1 cellular context compared by ENCODE assay signal in the genomic region with DNA sequence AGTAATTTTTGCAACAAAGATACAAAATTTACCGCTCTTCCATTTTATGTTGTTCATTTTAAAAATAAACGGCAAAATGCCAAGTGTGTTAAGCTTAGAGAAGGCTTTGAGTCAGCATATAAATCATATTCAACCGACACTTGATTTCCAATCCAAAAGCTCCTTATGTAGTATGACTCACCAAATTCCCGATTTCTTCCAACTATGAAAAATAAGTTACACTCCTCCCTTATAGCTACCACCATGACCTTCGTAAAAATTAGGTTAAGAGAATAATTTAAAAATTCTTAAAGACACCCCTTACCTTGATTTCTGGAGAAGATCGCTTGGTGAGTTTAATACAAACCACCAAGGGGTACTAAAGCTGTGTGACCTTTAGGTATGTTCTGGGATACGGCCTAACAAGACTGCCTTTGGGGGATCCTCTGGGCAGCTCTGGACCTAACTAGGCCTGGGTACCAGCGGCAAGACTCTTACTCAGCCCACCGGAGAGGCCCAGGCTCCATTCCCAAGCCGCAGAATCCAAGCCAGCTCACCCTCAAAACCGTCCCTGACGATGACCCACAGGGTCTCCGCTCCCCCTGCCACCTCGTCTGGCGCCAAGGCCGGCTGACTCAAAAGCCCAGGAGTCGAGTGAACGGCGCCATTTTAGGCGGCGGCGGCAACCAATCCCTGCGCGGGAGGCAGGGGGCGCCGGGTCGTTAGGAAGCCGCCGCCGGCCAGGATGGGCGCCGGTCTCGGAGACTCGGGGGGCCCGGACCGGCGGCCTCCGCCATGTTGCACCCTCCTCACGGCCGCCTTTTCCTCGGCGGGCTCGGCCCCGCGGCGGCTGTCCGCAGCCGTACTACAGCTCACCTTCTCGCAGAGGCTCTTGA.
TF ChIP-seq lines count a peak whose summit lies in the region.

No MANE protein-coding gene starts in this region.

TF ChIP-seq in HEK293, 187 proteins besides CTCF, POLR2A, EP300 and RAD21 (continued from another document):
- TF ChIP-seq, protein P1, sequence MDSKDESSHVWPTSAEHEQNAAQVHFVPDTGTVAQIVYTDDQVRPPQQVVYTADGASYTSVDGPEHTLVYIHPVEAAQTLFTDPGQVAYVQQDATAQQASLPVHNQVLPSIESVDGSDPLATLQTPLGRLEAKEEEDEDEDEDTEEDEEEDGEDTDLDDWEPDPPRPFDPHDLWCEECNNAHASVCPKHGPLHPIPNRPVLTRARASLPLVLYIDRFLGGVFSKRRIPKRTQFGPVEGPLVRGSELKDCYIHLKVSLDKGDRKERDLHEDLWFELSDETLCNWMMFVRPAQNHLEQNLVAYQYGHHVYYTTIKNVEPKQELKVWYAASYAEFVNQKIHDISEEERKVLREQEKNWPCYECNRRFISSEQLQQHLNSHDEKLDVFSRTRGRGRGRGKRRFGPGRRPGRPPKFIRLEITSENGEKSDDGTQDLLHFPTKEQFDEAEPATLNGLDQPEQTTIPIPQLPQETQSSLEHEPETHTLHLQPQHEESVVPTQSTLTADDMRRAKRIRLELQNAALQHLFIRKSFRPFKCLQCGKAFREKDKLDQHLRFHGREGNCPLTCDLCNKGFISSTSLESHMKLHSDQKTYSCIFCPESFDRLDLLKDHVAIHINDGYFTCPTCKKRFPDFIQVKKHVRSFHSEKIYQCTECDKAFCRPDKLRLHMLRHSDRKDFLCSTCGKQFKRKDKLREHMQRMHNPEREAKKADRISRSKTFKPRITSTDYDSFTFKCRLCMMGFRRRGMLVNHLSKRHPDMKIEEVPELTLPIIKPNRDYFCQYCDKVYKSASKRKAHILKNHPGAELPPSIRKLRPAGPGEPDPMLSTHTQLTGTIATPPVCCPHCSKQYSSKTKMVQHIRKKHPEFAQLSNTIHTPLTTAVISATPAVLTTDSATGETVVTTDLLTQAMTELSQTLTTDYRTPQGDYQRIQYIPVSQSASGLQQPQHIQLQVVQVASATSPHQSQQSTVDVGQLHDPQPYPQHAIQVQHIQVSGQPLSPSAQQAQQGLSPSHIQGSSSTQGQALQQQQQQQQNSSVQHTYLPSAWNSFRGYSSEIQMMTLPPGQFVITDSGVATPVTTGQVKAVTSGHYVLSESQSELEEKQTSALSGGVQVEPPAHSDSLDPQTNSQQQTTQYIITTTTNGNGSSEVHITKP (tag by site-specific recombination; IDR thresholded peaks at IDR 0.05): peak; percentile 85
- peak; percentile 29; the same call in 1 of the 2 replicates for TF ChIP-seq ZEB2 (tag by site-specific recombination; IDR thresholded peaks at IDR 0.05)
- TF ChIP-seq IKZF3 (tag by site-specific recombination; IDR thresholded peaks at IDR 0.05): peak; percentile 52; the same call in 1 of the 2 replicates
- TF ChIP-seq, protein P2, sequence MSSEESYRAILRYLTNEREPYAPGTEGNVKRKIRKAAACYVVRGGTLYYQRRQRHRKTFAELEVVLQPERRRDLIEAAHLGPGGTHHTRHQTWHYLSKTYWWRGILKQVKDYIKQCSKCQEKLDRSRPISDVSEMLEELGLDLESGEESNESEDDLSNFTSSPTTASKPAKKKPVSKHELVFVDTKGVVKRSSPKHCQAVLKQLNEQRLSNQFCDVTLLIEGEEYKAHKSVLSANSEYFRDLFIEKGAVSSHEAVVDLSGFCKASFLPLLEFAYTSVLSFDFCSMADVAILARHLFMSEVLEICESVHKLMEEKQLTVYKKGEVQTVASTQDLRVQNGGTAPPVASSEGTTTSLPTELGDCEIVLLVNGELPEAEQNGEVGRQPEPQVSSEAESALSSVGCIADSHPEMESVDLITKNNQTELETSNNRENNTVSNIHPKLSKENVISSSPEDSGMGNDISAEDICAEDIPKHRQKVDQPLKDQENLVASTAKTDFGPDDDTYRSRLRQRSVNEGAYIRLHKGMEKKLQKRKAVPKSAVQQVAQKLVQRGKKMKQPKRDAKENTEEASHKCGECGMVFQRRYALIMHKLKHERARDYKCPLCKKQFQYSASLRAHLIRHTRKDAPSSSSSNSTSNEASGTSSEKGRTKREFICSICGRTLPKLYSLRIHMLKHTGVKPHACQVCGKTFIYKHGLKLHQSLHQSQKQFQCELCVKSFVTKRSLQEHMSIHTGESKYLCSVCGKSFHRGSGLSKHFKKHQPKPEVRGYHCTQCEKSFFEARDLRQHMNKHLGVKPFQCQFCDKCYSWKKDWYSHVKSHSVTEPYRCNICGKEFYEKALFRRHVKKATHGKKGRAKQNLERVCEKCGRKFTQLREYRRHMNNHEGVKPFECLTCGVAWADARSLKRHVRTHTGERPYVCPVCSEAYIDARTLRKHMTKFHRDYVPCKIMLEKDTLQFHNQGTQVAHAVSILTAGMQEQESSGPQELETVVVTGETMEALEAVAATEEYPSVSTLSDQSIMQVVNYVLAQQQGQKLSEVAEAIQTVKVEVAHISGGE (tag by site-specific recombination; conservative IDR thresholded peaks at IDR 0.05; ENCODE audit: low read depth): peak; percentile 16; the same call in 1 of the 2 replicates
- TF ChIP-seq ZBTB7A (tag by site-specific recombination; IDR thresholded peaks at IDR 0.05; ENCODE audit: low read depth): 0 out of 2 replicates have a peak, but pooled peaks have one; percentile 4
- no peak for TF ChIP-seq BCL11B (tag by site-specific recombination; IDR thresholded peaks at IDR 0.05; ENCODE audit: low read depth)
- peak; percentile 57; the same call in 1 of the 2 replicates for TF ChIP-seq KLF16 (tag by site-specific recombination; IDR thresholded peaks at IDR 0.05)
- peak; percentile 12; the same call in 1 of the 2 replicates for TF ChIP-seq ZNF2 (tag by site-specific recombination; IDR thresholded peaks at IDR 0.05)
- peak; percentile 52 for TF ChIP-seq SP7 (tag by site-specific recombination; IDR thresholded peaks at IDR 0.05)
- TF ChIP-seq MYNN (tag by site-specific recombination; IDR thresholded peaks at IDR 0.05; ENCODE audit: borderline replicate concordance): peak; percentile 47; the same call in 1 of the 2 replicates
- TF ChIP-seq, protein P3, sequence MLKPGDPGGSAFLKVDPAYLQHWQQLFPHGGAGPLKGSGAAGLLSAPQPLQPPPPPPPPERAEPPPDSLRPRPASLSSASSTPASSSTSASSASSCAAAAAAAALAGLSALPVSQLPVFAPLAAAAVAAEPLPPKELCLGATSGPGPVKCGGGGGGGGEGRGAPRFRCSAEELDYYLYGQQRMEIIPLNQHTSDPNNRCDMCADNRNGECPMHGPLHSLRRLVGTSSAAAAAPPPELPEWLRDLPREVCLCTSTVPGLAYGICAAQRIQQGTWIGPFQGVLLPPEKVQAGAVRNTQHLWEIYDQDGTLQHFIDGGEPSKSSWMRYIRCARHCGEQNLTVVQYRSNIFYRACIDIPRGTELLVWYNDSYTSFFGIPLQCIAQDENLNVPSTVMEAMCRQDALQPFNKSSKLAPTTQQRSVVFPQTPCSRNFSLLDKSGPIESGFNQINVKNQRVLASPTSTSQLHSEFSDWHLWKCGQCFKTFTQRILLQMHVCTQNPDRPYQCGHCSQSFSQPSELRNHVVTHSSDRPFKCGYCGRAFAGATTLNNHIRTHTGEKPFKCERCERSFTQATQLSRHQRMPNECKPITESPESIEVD (tag by site-specific recombination; IDR thresholded peaks at IDR 0.05): peak; percentile 13; the same call in 1 of the 2 replicates
- TF ChIP-seq, protein P4, sequence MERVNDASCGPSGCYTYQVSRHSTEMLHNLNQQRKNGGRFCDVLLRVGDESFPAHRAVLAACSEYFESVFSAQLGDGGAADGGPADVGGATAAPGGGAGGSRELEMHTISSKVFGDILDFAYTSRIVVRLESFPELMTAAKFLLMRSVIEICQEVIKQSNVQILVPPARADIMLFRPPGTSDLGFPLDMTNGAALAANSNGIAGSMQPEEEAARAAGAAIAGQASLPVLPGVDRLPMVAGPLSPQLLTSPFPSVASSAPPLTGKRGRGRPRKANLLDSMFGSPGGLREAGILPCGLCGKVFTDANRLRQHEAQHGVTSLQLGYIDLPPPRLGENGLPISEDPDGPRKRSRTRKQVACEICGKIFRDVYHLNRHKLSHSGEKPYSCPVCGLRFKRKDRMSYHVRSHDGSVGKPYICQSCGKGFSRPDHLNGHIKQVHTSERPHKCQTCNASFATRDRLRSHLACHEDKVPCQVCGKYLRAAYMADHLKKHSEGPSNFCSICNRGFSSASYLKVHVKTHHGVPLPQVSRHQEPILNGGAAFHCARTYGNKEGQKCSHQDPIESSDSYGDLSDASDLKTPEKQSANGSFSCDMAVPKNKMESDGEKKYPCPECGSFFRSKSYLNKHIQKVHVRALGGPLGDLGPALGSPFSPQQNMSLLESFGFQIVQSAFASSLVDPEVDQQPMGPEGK (tag by site-specific recombination; IDR thresholded peaks at IDR 0.05): peak; percentile 47
- TF ChIP-seq ZNF335 (tag by site-specific recombination; conservative IDR thresholded peaks at IDR 0.05): peak; percentile 80
- TF ChIP-seq ZNF544 (tag by site-specific recombination; IDR thresholded peaks at IDR 0.05): no peak
- 0 out of 2 replicates have a peak, but pooled peaks have one; percentile 15 for TF ChIP-seq ZBTB17 (tag by site-specific recombination; IDR thresholded peaks at IDR 0.05)
